8 cellular contexts compared by ENCODE assay signal in genomic region chr6:150417899-150418824, GRCh38. TPM values are rescaled to one million over a fixed set of nuclear protein-coding genes. Genes with fewer than 3 reads are reported as not detected.
DNase-seq lines count a peak whose midpoint lies in the region; ATAC-seq and TF ChIP-seq lines count a peak whose summit lies in the region.

No MANE protein-coding gene starts in this region.

- peak; percentile 9 for DNase-seq in stimulated activated CD4-positive, alpha-beta T cell treated with anti-CD3 and anti-CD28 coated beads, Interleukin-15, amount 100 ng/mL, for 24 hours
- no peak for DNase-seq in stimulated activated CD4-positive, alpha-beta T cell treated with anti-CD3 and anti-CD28 coated beads, Interleukin-4, amount 100 ng/mL, for 1 hour
- peak; percentile 88 for DNase-seq in HCT116 (ENCODE audit: low read depth, low spot score)
- DNase-seq in NB4 (ENCODE audit: low read depth): peak; percentile 67
- peak in 13 of 34 experiments; percentile 6 to 25 (median 14) for DNase-seq in T-cell
- DNase-seq in endodermal cell: no peak
- peak; percentile 59 for DNase-seq in midbrain (lab: John Stamatoyannopoulos, UW)
- DNase-seq in upper lobe of left lung: no peak

- H3K9ac ChIP-seq in HCT116 (ENCODE audit: low read length) (peak overlapping the region; percentile 27), endodermal cell (ENCODE audit: extremely low read depth, low read length, poor library complexity, severe bottlenecking) (no peak overlapping the region)

- CTCF ChIA-PET in HCT116 (lab: Charles Lee) (interaction anchor here (0.6 to 2.9 kb wide), 20 partner anchors 8 to 402 kb away, joined by 3 to 97 read pairs (median 6); partner anchors contain the start of gene PLEKHG1), T-cell (lab: Charles Lee) (interaction anchor here (0.6 to 5.0 kb wide), 21 partner anchors 11 to 660 kb away, joined by 3 to 68 read pairs (median 4); partner anchors contain the start of gene PLEKHG1 (in 1 of the 2))

- POLR2A ChIA-PET in HCT116 (lab: Charles Lee): interaction anchor here (0.8 to 2.5 kb wide), 7 partner anchors 303 to 447 kb away, joined by 3 to 25 read pairs (median 3); partner anchors contain the start of gene MTHFD1L
- POLR2A ChIA-PET in T-cell (lab: Charles Lee): interaction anchor here in 1 of 2 donors (0.6 kb wide), 1 partner anchor 78 kb away, joined by 6 read pairs; no protein-coding TSS in a partner anchor

- WGBS in endodermal cell (ENCODE audit: insufficient coverage in 1 of 2, insufficient read length in 1 of 2), 2 experiments: 42 to 46% methylated on average over 9 to 12 of the region's 12 CpGs
- 5 to 7% methylated on average over 12 of the region's 12 CpGs for WGBS in upper lobe of left lung, 2 donors

- TF ChIP-seq CTCF in HCT116 (IDR thresholded peaks at IDR 0.05 in 2 of 3, conservative IDR thresholded peaks at IDR 0.05 in 1 of 3; ENCODE audit: borderline replicate concordance in 1 of 3, insufficient read depth in 1 of 3, low read depth in 2 of 3, low read length in 2 of 3) (peak; percentile 80 to 88 (median 83)), NB4 (IDR thresholded peaks at IDR 0.05; ENCODE audit: low read depth, low read length) (peak; percentile 69), endodermal cell (conservative IDR thresholded peaks at IDR 0.05) (peak; percentile 82), upper lobe of left lung (IDR thresholded peaks at IDR 0.05) (peak; percentile 65 to 86 (median 82))

- H3K79me2 ChIP-seq in HCT116 (ENCODE audit: insufficient read depth, low read length): no peaks in the 10 kb centered on the region

- peak overlapping the region; percentile 86 for H3K4me2 ChIP-seq in HCT116 (ENCODE audit: low read length)

- H3K36me3 Mint-ChIP-seq in T-cell (no peaks in the 10 kb centered on the region), endodermal cell (ENCODE audit: low read depth) (no peaks in the 10 kb centered on the region)

- RAD21 ChIA-PET in HCT116 (lab: Charles Lee; ENCODE audit: low non-redundant PET in 1 of 2, low total read pairs in 2 of 2, uncharacterized antibody in 2 of 2, unreplicated experiment in 2 of 2): interaction anchor here (0.6 to 1.7 kb wide), 9 partner anchors 73 to 399 kb away, joined by 3 to 11 read pairs (median 6); no protein-coding TSS in a partner anchor

- TSS peak; percentile 77 for BruUV-seq in HCT116 (replicated peaks; lab: Mats Ljungman, UMichigan)

- H3K9me3 ChIP-seq in HCT116 (ENCODE audit: control insufficient read depth in 1 of 2, insufficient read depth in 1 of 2, low read depth in 1 of 2, low read length in 2 of 2) (no peaks in the 10 kb centered on the region), endodermal cell (ENCODE audit: control insufficient read depth, low read length) (no peaks in the 10 kb centered on the region), upper lobe of left lung (no peaks in the 10 kb centered on the region)

- ATAC-seq in HCT116: peak; percentile 83
- peak in 3 of 4 experiments; percentile 49 to 72 (median 61) for ATAC-seq in T-cell (replicated peaks in 1 of 4)
- ATAC-seq in upper lobe of left lung (ENCODE audit: low FRiP score in 2 of 2): peak; percentile 88 to 93

- H2AFZ ChIP-seq in HCT116 (ENCODE audit: low read depth, low read length, poor library complexity, severe bottlenecking): peak overlapping the region; percentile 98

- H3K4me1 ChIP-seq in HCT116 (ENCODE audit: control insufficient read depth in 1 of 2, insufficient read depth in 2 of 2, low read length in 2 of 2): peaks cover 13 to 20% of the 10 kb centered on the region in 2 experiments
- no peaks in the 10 kb centered on the region for H3K4me1 ChIP-seq in endodermal cell (ENCODE audit: control insufficient read depth, insufficient read depth, low read length)
- peaks cover 6 to 17% (median 13%) of the 10 kb centered on the region in 4 donors for H3K4me1 ChIP-seq in upper lobe of left lung

- TF ChIP-seq RAD21 in HCT116 (IDR thresholded peaks at IDR 0.05; ENCODE audit: low read depth): peak; percentile 96

- peaks cover 7 to 16% (median 15%) of the 10 kb centered on the region in 3 donors for H3K4me1 Mint-ChIP-seq in T-cell
- peaks cover 3% of the 10 kb centered on the region for H3K4me1 Mint-ChIP-seq in endodermal cell

- H3K4me3 ChIP-seq in HCT116 (replicated peaks in 1 of 2; ENCODE audit: low read depth in 1 of 2, low read length in 2 of 2) (peak overlapping the region; percentile 13 to 50), NB4 (ENCODE audit: low read depth, low read length) (no peak overlapping the region), endodermal cell (ENCODE audit: low read length) (no peak overlapping the region), upper lobe of left lung (peak overlapping the region; percentile 11 to 53 (median 42))

- no peaks in the 10 kb centered on the region for H3K9me2 ChIP-seq in HCT116 (ENCODE audit: insufficient read depth)

- no peak for TF ChIP-seq POLR2A in HCT116 (IDR thresholded peaks at IDR 0.05; ENCODE audit: borderline replicate concordance, extremely low read depth, insufficient read depth, insufficient read length)
- no peak for TF ChIP-seq POLR2A in NB4 (IDR thresholded peaks at IDR 0.05; ENCODE audit: extremely low read depth, insufficient read length)
- TF ChIP-seq POLR2A in upper lobe of left lung (IDR thresholded peaks at IDR 0.05): no peak

- no peaks in the 10 kb centered on the region for H4K20me1 ChIP-seq in HCT116 (ENCODE audit: insufficient read depth)

- H3K4me3 Mint-ChIP-seq in T-cell (peak overlapping the region; percentile 69 to 79 (median 78)), endodermal cell (no peak overlapping the region)

- H3K9me3 Mint-ChIP-seq in T-cell (peaks cover 3 to 8% (median 5%) of the 10 kb centered on the region in 3 donors), endodermal cell (peaks cover 6% of the 10 kb centered on the region)

- no peak overlapping the region for H3K27ac Mint-ChIP-seq in T-cell
- no peak overlapping the region for H3K27ac Mint-ChIP-seq in endodermal cell

- no peak for TF ChIP-seq EP300 in upper lobe of left lung (IDR thresholded peaks at IDR 0.05)

- H3K36me3 ChIP-seq in HCT116 (ENCODE audit: control insufficient read depth in 1 of 2, insufficient read depth in 2 of 2, low read length in 2 of 2) (no peaks in the 10 kb centered on the region), endodermal cell (ENCODE audit: control insufficient read depth, insufficient read depth, low read length) (no peaks in the 10 kb centered on the region), upper lobe of left lung (no peaks in the 10 kb centered on the region)

- no peaks in the 10 kb centered on the region for H3K27me3 ChIP-seq in HCT116 (ENCODE audit: insufficient read depth, low read length)
- H3K27me3 ChIP-seq in endodermal cell (ENCODE audit: control insufficient read depth, insufficient read depth, low read length, poor library complexity, severe bottlenecking): no peaks in the 10 kb centered on the region
- H3K27me3 ChIP-seq in upper lobe of left lung: no peaks in the 10 kb centered on the region

- intact Hi-C loops in HCT116 (cut with micrococcal nuclease): loop anchor here (1.0 to 5.0 kb wide), 4 partner anchors 183 to 396 kb away; no protein-coding TSS in a partner anchor

- H3K27me3 Mint-ChIP-seq in T-cell (peaks cover 20 to 29% of the 10 kb centered on the region in 2 donors), endodermal cell (ENCODE audit: insufficient read depth) (peaks cover 11% of the 10 kb centered on the region)

- peak overlapping the region; percentile 40; the same call in 1 of the 2 replicates for H3K27ac ChIP-seq in HCT116 (ENCODE audit: low read depth, low read length)
- peak overlapping the region; percentile 10 for H3K27ac ChIP-seq in endodermal cell (ENCODE audit: low read depth, low read length)
- peak overlapping the region; percentile 59 to 82 (median 78) for H3K27ac ChIP-seq in upper lobe of left lung

TF ChIP-seq in HCT116, 20 proteins besides CTCF, POLR2A, EP300 and RAD21 (continues in another document):
- TF ChIP-seq POLR2AphosphoS5 (IDR thresholded peaks at IDR 0.05; ENCODE audit: low read depth, low read length) (no peak), EZH2phosphoT487 (IDR thresholded peaks at IDR 0.05; ENCODE audit: borderline replicate concordance) (no peak), REST (IDR thresholded peaks at IDR 0.05; ENCODE audit: low read depth) (no peak), FOSL1 (IDR thresholded peaks at IDR 0.05; ENCODE audit: low read depth) (peak; percentile 51), ELF1 (IDR thresholded peaks at IDR 0.05; ENCODE audit: borderline replicate concordance, low read depth) (no peak), ZNF274 (IDR thresholded peaks at IDR 0.05; ENCODE audit: low read depth, low read length) (no peak), YY1 (IDR thresholded peaks at IDR 0.05; ENCODE audit: extremely low read depth, insufficient replicate concordance, low read depth, low read length) (peak; percentile 38)

RNA-seq across cellular contexts. Expression of gene IYD, which starts 49.4 kb away (rescaled TPM):
- total RNA-seq in HCT116 (2021; ENCODE audit: unreplicated experiment): not detected
- polyA plus RNA-seq in HCT116 (2012): not detected in 2 replicates
- total RNA-seq in T-cell: not detected
- total RNA-seq in endodermal cell: not detected
- polyA plus RNA-seq in endodermal cell (2013, experiment 1 of 2): not detected
- not detected for polyA plus RNA-seq in endodermal cell (2013, experiment 2 of 2)
- total RNA-seq in upper lobe of left lung: 1 to 10 TPM in 4 of 6 donors, under 1 TPM in 2; under 0.01 to 3.2 (median 1.7) TPM

Comparison
In these comparisons a context has a peak if more than half of its experiments do, and no peak if none do; other contexts are left out.
1. DNase-seq: peak in stimulated activated CD4-positive, alpha-beta T cell treated with anti-CD3 and anti-CD28 coated beads, Interleukin-15, amount 100 ng/mL, for 24 hours (single experiment), HCT116 (single experiment), NB4 (single experiment) and midbrain (single experiment); none in stimulated activated CD4-positive, alpha-beta T cell treated with anti-CD3 and anti-CD28 coated beads, Interleukin-4, amount 100 ng/mL, for 1 hour (single experiment), endodermal cell (single experiment) and upper lobe of left lung (0 of 2).
2. H3K27ac ChIP-seq: peak in every context shown above with its lines; median percentile 78 in upper lobe of left lung; 40 in HCT116; 10 in endodermal cell.
3. H3K4me3 ChIP-seq: peak in HCT116 (2 of 2) and upper lobe of left lung (4 of 4); none in NB4 (single experiment) and endodermal cell (single experiment).
4. Peak in every context shown above with its lines, with median percentiles within 50 percentile points of each other: ATAC-seq and CTCF ChIP-seq.